Comparison of ENCODE assay signal across 12 cellular contexts in the genomic region with DNA sequence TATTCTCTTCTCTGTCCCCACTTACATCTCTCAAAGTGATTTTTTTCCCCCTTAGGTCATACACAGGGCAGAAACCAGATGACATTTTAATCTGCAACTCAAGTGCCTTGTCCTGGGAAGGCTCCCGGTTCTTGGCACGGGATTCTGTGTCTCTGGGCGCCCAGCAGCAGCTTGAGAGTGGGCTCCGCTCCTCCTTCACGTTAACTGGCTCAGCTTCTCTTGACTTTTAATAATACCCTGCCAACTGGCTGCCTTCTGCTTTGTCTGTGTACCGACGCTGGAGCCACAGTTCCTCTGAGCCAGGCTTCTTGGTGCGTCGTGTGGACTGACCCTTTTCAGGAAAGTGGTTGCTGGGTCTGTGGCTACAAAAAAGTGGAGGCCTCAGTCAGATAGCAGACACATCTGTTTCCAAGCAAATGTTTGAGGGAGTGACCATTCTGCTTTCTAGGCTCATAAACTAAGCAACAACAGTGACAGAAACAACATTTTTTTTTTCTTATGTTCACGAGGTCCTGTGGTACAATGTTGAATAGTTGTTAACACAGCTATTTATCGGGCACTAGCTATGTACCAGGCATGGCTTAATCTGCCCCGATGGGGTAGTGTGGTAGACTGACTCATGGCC.
A peak's percentile ranks its signal among the peaks of the same experiment; 100 is the strongest.
DNase-seq lines count a peak whose midpoint lies in the region; ATAC-seq and TF ChIP-seq lines count a peak whose summit lies in the region.
"Had no signal": no experiment of that assay in that cellular context is flagged by ENCODE, and none has a peak within 500 bp of the region (broad histone marks: within the 10 kb centered on the region; RNA-seq: fewer than 3 reads in every experiment).

No MANE protein-coding gene starts in this region.

- intact Hi-C loops in heart left ventricle (cut with DNase I) (no loop called here), prostate gland (cut with DNase I) (no loop called here)

- H3K4me1 ChIP-seq in heart left ventricle (peaks cover 0 to 16% (median 3%) of the 10 kb centered on the region in 12 donors), prostate gland (replicated peaks) (no peaks in the 10 kb centered on the region)

- WGBS in heart left ventricle, 4 donors = 7 to 28% (median 21%) methylated on average over 11 to 12 of the region's 12 CpGs
- WGBS in prostate gland = 15% methylated on average over 12 of the region's 12 CpGs

- H3K36me3 ChIP-seq in heart left ventricle = no peaks in the 10 kb centered on the region
- H3K36me3 ChIP-seq in prostate gland = no peaks in the 10 kb centered on the region

- no peak for TF ChIP-seq POLR2A in heart left ventricle (IDR thresholded peaks at IDR 0.05)
- TF ChIP-seq POLR2A in prostate gland (IDR thresholded peaks at IDR 0.05) = no peak

- no peaks in the 10 kb centered on the region for H3K9me3 ChIP-seq in heart left ventricle
- no peaks in the 10 kb centered on the region for H3K9me3 ChIP-seq in prostate gland

- H3K4me3 ChIP-seq in heart left ventricle (no peak overlapping the region), prostate gland (no peak overlapping the region)

- ATAC-seq in heart left ventricle (peak; percentile 84 to 94 (median 88)), GM19455 (IDR thresholded peaks at IDR 0.05; ENCODE audit: unreplicated experiment) (no peak), HG02852 (IDR thresholded peaks at IDR 0.05; ENCODE audit: unreplicated experiment) (no peak), HG03571 (IDR thresholded peaks at IDR 0.05; ENCODE audit: unreplicated experiment) (no peak)
- ATAC-seq: activated CD4-positive, alpha-beta T cell treated with anti-CD3 and anti-CD28 coated beads for 36 hours; effector memory CD8-positive, alpha-beta T cell; stimulated activated naive CD8-positive, alpha-beta T cell treated with anti-CD3 and anti-CD28 coated beads, Interleukin-15, amount 100 ng/mL, for 72 hours had no signal

- DNase-seq in EH (ENCODE audit: low read depth) = peak; percentile 22
- peak; percentile 87 for DNase-seq in NCI-H524 treated with DMSO at 0.1 percent for 48 hours (lab: John Stamatoyannopoulos, UW)
- DNase-seq in heart left ventricle = peak; percentile 53 to 88 (median 81)
- peak; percentile 24 for DNase-seq in prostate gland (ENCODE audit: low spot score)
- DNase-seq in EL = no peak
- DNase-seq: activated CD4-positive, alpha-beta T cell treated with anti-CD3 and anti-CD28 coated beads for 36 hours; effector memory CD8-positive, alpha-beta T cell; NCI-H1417; stimulated activated naive CD8-positive, alpha-beta T cell treated with anti-CD3 and anti-CD28 coated beads, Interleukin-15, amount 100 ng/mL, for 72 hours had no signal

- H3K27me3 ChIP-seq in heart left ventricle (peaks cover 0 to 5% (median 0%) of the 10 kb centered on the region in 9 donors), prostate gland (replicated peaks; ENCODE audit: insufficient read depth) (no peaks in the 10 kb centered on the region)

- H3K27ac ChIP-seq in heart left ventricle (peak overlapping the region in 5 of 12 donors; percentile 5 to 59 (median 47)), prostate gland (no peak overlapping the region)

- TF ChIP-seq CTCF in heart left ventricle (IDR thresholded peaks at IDR 0.05) (no peak), prostate gland (IDR thresholded peaks at IDR 0.05) (no peak)

Comparison
In these comparisons a context has a peak if more than half of its experiments do, and no peak if none do; other contexts are left out.
1. ATAC-seq: peak in heart left ventricle (4 of 4); none in GM19455 (single experiment), HG02852 (single experiment) and HG03571 (single experiment).